Comparison of ENCODE assay signal across 14 cellular contexts in genomic region chr10:82887488-82887887, GRCh38.
"Had no signal": no experiment of that assay in that cellular context is flagged by ENCODE, and none has a peak within 500 bp of the region (broad histone marks: within the 10 kb centered on the region; RNA-seq: fewer than 3 reads in every experiment).

No MANE protein-coding gene starts in this region.

- H3K4me3 ChIP-seq: heart left ventricle, left lung, psoas muscle, right lobe of liver, transverse colon had no signal

- DNase-seq: activated CD4-positive, alpha-beta T cell treated with anti-CD3 and anti-CD28 coated beads, Interleukin-2, amount 10 ng/mL, durations not matched to agents 24 days and 14 days; activated CD8-positive, alpha-beta memory T cell treated with anti-CD3 and anti-CD28 coated beads for 24 hours; activated naive CD4-positive, alpha-beta T cell treated with anti-CD3 and anti-CD28 coated beads for 36 hours; foreskin melanocyte; heart left ventricle; left lung; psoas muscle; right lobe of liver; transverse colon had no signal

- H3K4me1 ChIP-seq: heart left ventricle, left lung, psoas muscle, right lobe of liver, transverse colon had no signal

- H3K9me3 ChIP-seq: heart left ventricle, left lung, psoas muscle, right lobe of liver, transverse colon had no signal

- H3K27me3 ChIP-seq: heart left ventricle, left lung, right lobe of liver, transverse colon had no signal

- ATAC-seq: activated T-helper 17 cell treated with anti-CD3 and anti-CD28 coated beads, Interleukin-2, amount 50 U/mL, for 72 hours; heart left ventricle; left lung; psoas muscle; right lobe of liver; stimulated activated effector memory CD8-positive, alpha-beta T cell treated with anti-CD3 and anti-CD28 coated beads, Interleukin-12 subunit alpha, Interleukin-12 subunit beta, amount 100 ng/mL, for 72 hours; WTC11 had no signal

- H3K36me3 ChIP-seq: heart left ventricle, left lung, right lobe of liver, transverse colon had no signal

- FAIRE-seq: colon, keratinocyte had no signal

- H3K27ac ChIP-seq: heart left ventricle, left lung, psoas muscle, right lobe of liver, transverse colon had no signal
